ENCODE assay signal across 19 cellular contexts in the genomic region with DNA sequence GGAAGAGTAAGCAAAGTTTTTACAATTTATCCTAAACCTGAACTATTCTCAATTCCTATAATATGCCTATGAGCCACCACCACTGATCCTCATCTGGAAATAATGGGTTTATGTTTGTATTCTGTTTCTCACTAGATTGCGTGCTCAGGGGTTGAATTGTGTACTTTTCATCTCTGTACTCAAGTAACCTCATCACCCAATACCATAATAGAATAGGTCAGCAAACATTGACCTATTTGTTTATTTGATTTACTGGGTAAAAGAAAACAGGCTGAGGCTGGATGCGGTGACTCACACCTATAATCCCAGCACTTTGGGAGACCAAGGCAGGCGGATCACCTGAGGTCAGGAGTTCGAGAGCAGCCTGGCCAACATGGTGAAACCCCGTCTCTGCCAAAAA. TPM values are rescaled to one million over a fixed set of nuclear protein-coding genes. Genes with fewer than 3 reads are reported as not detected.
"Had no signal": no experiment of that assay in that cellular context is flagged by ENCODE, and none has a peak within 500 bp of the region (broad histone marks: within the 10 kb centered on the region; RNA-seq: fewer than 3 reads in every experiment).

No MANE protein-coding gene starts in this region.

- H3K27ac Mint-ChIP-seq: activated B cell treated with CpG ODN at 0.5 μM for 24 hours; activated CD8-positive, alpha-beta T cell treated with anti-CD3 and anti-CD28 coated beads for 36 hours; memory B cell; naive thymus-derived CD8-positive, alpha-beta T cell had no signal

- H3K4me3 Mint-ChIP-seq: activated B cell treated with CpG ODN at 0.5 μM for 24 hours; activated CD8-positive, alpha-beta T cell treated with anti-CD3 and anti-CD28 coated beads for 36 hours; activated T-cell treated with anti-CD3 and anti-CD28 coated beads, Interleukin-2, amount 50 U/mL, for 4 hours; memory B cell; naive thymus-derived CD8-positive, alpha-beta T cell had no signal

- H3K9me3 ChIP-seq: adrenal gland, esophagus squamous epithelium, pancreas, suprapubic skin had no signal

- DNase-seq: activated B cell treated with CpG ODN at 0.5 μM for 24 hours; activated CD4-positive, alpha-beta T cell treated with anti-CD3 and anti-CD28 coated beads for 48 hours; activated CD8-positive, alpha-beta T cell treated with anti-CD3 and anti-CD28 coated beads for 36 hours; activated effector memory CD4-positive, alpha-beta T cell treated with Interleukin-2 at 50 U/mL for 16 hours; activated naive CD4-positive, alpha-beta T cell treated with anti-CD3 and anti-CD28 coated beads, Interleukin-2, amount 50 U/mL, for 16 hours; activated T-cell treated with anti-CD3 and anti-CD28 coated beads, Interleukin-2, amount 50 U/mL, for 4 hours; adrenal gland; caudate nucleus; esophagus squamous epithelium; glutamatergic neuron; hypothalamus; kidney glomerular epithelial cell; left ventricle myocardium superior; naive thymus-derived CD8-positive, alpha-beta T cell; pancreas; stimulated activated naive CD8-positive, alpha-beta T cell treated with anti-CD3 and anti-CD28 coated beads, Interleukin-15, Interleukin-2, amounts not matched to agents 100 U/mL and 50 U/mL, for 24 hours had no signal

- H3K4me1 ChIP-seq: adrenal gland, esophagus squamous epithelium, pancreas, suprapubic skin had no signal

- H3K36me3 Mint-ChIP-seq: memory B cell; naive thymus-derived CD8-positive, alpha-beta T cell had no signal

- ATAC-seq: activated CD8-positive, alpha-beta T cell treated with anti-CD3 and anti-CD28 coated beads for 36 hours; activated T-cell treated with anti-CD3 and anti-CD28 coated beads, Interleukin-2, amount 50 U/mL, for 4 hours; left ventricle myocardium superior; naive thymus-derived CD8-positive, alpha-beta T cell; pancreas; sciatic nerve; stimulated activated naive CD8-positive, alpha-beta T cell treated with anti-CD3 and anti-CD28 coated beads, Interleukin-15, Interleukin-2, amounts not matched to agents 100 U/mL and 50 U/mL, for 24 hours had no signal

- H3K27ac ChIP-seq: adrenal gland, esophagus squamous epithelium, pancreas, suprapubic skin had no signal

- H3K36me3 ChIP-seq: adrenal gland, esophagus squamous epithelium, pancreas, suprapubic skin had no signal

- H3K27me3 ChIP-seq: adrenal gland, esophagus squamous epithelium, pancreas, suprapubic skin had no signal

- H3K9me3 Mint-ChIP-seq: activated B cell treated with CpG ODN at 0.5 μM for 24 hours; activated CD8-positive, alpha-beta T cell treated with anti-CD3 and anti-CD28 coated beads for 36 hours; activated T-cell treated with anti-CD3 and anti-CD28 coated beads, Interleukin-2, amount 50 U/mL, for 4 hours; memory B cell had no signal

- H3K27me3 Mint-ChIP-seq: memory B cell had no signal

- H3K4me1 Mint-ChIP-seq: activated B cell treated with CpG ODN at 0.5 μM for 24 hours; memory B cell; naive thymus-derived CD8-positive, alpha-beta T cell had no signal

- H3K4me3 ChIP-seq: adrenal gland, esophagus squamous epithelium, pancreas, suprapubic skin had no signal

RNA-seq across cellular contexts. Expression of gene MMP12, which starts 5.4 kb away (rescaled TPM):
- total RNA-seq: activated B cell treated with CpG ODN at 0.5 μM for 24 hours; activated CD8-positive, alpha-beta T cell treated with anti-CD3 and anti-CD28 coated beads for 36 hours; activated T-cell treated with anti-CD3 and anti-CD28 coated beads, Interleukin-2, amount 50 U/mL, for 4 hours; adrenal gland; left ventricle myocardium superior; naive thymus-derived CD8-positive, alpha-beta T cell; suprapubic skin had no signal
- polyA plus RNA-seq: adrenal gland; naive thymus-derived CD8-positive, alpha-beta T cell; pancreas had no signal

RNA-seq across cellular contexts. Expression of gene MMP3, which starts 25.9 kb away (rescaled TPM):
- total RNA-seq: activated B cell treated with CpG ODN at 0.5 μM for 24 hours; activated CD8-positive, alpha-beta T cell treated with anti-CD3 and anti-CD28 coated beads for 36 hours; activated T-cell treated with anti-CD3 and anti-CD28 coated beads, Interleukin-2, amount 50 U/mL, for 4 hours; esophagus squamous epithelium; left ventricle myocardium superior; naive thymus-derived CD8-positive, alpha-beta T cell had no signal
- polyA plus RNA-seq: adrenal gland; naive thymus-derived CD8-positive, alpha-beta T cell had no signal
